8 cellular contexts compared by ENCODE assay signal in the genomic region with DNA sequence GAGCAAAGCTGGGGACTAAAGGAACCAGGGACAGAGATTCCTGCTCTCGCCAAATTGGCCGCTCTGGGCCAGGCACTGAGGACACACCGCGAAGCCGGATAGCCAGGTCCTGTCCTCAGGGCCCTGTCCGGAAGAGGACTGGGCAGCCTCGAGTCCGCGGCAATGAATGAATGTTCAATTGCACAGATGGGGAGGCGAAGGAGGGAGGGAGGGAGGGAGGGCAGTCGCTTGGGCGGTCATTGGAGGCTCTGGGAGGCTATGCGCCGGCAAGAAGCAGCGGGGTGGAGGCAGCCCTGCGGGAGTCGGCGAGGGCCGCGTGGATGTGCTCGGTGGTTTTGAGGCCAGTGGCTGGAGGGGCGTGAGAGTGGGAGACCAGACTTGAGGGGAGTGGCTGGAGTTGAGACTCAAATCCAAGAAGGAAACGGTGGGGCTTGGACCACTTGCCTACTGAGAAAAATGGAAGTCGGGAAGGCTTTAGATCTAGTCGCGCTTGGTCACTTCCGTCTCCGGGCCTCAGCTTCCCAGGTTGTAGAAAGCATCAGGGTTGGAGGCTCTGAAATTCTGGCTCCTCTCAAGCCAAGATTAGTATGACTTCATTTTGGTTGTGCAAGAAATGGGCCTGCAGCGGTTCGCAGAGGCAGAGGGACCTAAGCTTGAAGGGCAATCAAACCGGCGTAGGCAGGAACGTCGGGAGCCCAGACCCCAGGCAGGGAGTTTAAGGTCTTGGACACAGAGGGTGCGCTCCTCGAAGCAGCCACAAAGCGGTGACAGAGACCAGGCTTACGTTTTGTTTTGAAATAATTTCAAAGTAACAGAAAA. TPM values are rescaled to one million over a fixed set of nuclear protein-coding genes. Genes with fewer than 3 reads are reported as not detected.
DNase-seq lines count a peak whose midpoint lies in the region; ATAC-seq, FAIRE-seq and TF ChIP-seq lines count a peak whose summit lies in the region.

No MANE protein-coding gene starts in this region.

- TF ChIP-seq CTCF in adrenal gland (IDR thresholded peaks at IDR 0.05) (peak; percentile 36 to 86 (median 67)), heart right ventricle (IDR thresholded peaks at IDR 0.05) (peak; percentile 67 to 93 (median 79)), parathyroid adenoma (IDR thresholded peaks at IDR 0.05) (peak; percentile 51)

- peak; percentile 42 for ATAC-seq in GM21786 (IDR thresholded peaks at IDR 0.05; ENCODE audit: unreplicated experiment)
- ATAC-seq in SK-N-SH treated with all-trans-retinoic acid at 6 μM for 48 hours: peak; percentile 60
- peak; percentile 19 to 61 (median 55) for ATAC-seq in heart right ventricle

- H3K36me3 ChIP-seq in adrenal gland (replicated peaks in 1 of 2) (no peaks in the 10 kb centered on the region), heart right ventricle (no peaks in the 10 kb centered on the region), parathyroid adenoma (ENCODE audit: control insufficient read depth, insufficient read depth, low read length) (no peaks in the 10 kb centered on the region)

- peak overlapping the region; percentile 95 for H2AFZ ChIP-seq in parathyroid adenoma

- peak overlapping the region; percentile 73 to 92 (median 89) for H3K27ac ChIP-seq in adrenal gland
- peak overlapping the region; percentile 95 to 100 (median 99) for H3K27ac ChIP-seq in heart right ventricle
- peak overlapping the region; percentile 73 for H3K27ac ChIP-seq in parathyroid adenoma

- H3K4me3 ChIP-seq in adrenal gland: peak overlapping the region in 1 of 4 donors; percentile 30
- H3K4me3 ChIP-seq in heart right ventricle: peak overlapping the region; percentile 26 to 79 (median 66)
- H3K4me3 ChIP-seq in parathyroid adenoma (ENCODE audit: low read depth, low read length): peak overlapping the region; percentile 46

- H3K4me1 ChIP-seq in adrenal gland (replicated peaks in 1 of 2) (peaks cover 29 to 40% of the 10 kb centered on the region in 2 donors), heart right ventricle (peaks cover 31 to 64% (median 53%) of the 10 kb centered on the region in 9 donors), parathyroid adenoma (peaks cover 6% of the 10 kb centered on the region)

- intact Hi-C loops in adrenal gland (cut with DNase I): loop anchor here in 1 of 2 donors (5.0 kb wide), 1 partner anchor 305 kb away; no protein-coding TSS in a partner anchor
- intact Hi-C loops in heart right ventricle (cut with DNase I): loop anchor here in 9 of 10 donors (1.0 to 10.0 kb wide), 12 partner anchors 135 to 309 kb away; no protein-coding TSS in a partner anchor

- peak overlapping the region; percentile 70 for H3K4me2 ChIP-seq in parathyroid adenoma (ENCODE audit: low read length)

- TF ChIP-seq POLR2A in adrenal gland (IDR thresholded peaks at IDR 0.05): no peak

- H3K79me2 ChIP-seq in parathyroid adenoma: no peaks in the 10 kb centered on the region

- WGBS in adrenal gland, 4 donors: 39 to 46% (median 43%) methylated on average over 28 to 38 of the region's 38 CpGs
- WGBS in heart right ventricle, 2 donors: 2% methylated on average over 37 to 38 of the region's 38 CpGs

- peak; percentile 65 for DNase-seq in DMS153 treated with DMSO at 0.1 percent for 48 hours (lab: John Stamatoyannopoulos, UW; ENCODE audit: unreplicated experiment)
- DNase-seq in NAMALWA (ENCODE audit: low spot score): peak; percentile 85
- DNase-seq in adrenal gland: peak in 6 of 7 donors; percentile 51 to 90 (median 66)
- peak; percentile 72 to 77 for DNase-seq in heart right ventricle
- peak; percentile 72 for DNase-seq in urothelium cell line (ENCODE audit: low spot score)

- no peaks in the 10 kb centered on the region for H3K9me3 ChIP-seq in adrenal gland (replicated peaks in 1 of 3)
- H3K9me3 ChIP-seq in heart right ventricle: no peaks in the 10 kb centered on the region
- H3K9me3 ChIP-seq in parathyroid adenoma (ENCODE audit: control insufficient read depth, low read length): no peaks in the 10 kb centered on the region

- peak overlapping the region; percentile 58 for H3K9ac ChIP-seq in parathyroid adenoma

- H3K27me3 ChIP-seq in adrenal gland (no peaks in the 10 kb centered on the region), heart right ventricle (no peaks in the 10 kb centered on the region), parathyroid adenoma (ENCODE audit: control insufficient read depth, insufficient read depth, low read length) (no peaks in the 10 kb centered on the region)

- FAIRE-seq in urothelium cell line (lab: Jason Lieb, UNC): no peak

TF ChIP-seq in SK-N-SH treated with all-trans-retinoic acid at 6 μM for 48 hours, 23 proteins besides CTCF, POLR2A, EP300 and RAD21:
- TF ChIP-seq ISL1 (CRISPR knock-in tag; IDR thresholded peaks at IDR 0.05): no peak
- no peak for TF ChIP-seq ARNTL (CRISPR knock-in tag; IDR thresholded peaks at IDR 0.05; ENCODE audit: borderline replicate concordance, low read depth)
- TF ChIP-seq, protein P1, sequence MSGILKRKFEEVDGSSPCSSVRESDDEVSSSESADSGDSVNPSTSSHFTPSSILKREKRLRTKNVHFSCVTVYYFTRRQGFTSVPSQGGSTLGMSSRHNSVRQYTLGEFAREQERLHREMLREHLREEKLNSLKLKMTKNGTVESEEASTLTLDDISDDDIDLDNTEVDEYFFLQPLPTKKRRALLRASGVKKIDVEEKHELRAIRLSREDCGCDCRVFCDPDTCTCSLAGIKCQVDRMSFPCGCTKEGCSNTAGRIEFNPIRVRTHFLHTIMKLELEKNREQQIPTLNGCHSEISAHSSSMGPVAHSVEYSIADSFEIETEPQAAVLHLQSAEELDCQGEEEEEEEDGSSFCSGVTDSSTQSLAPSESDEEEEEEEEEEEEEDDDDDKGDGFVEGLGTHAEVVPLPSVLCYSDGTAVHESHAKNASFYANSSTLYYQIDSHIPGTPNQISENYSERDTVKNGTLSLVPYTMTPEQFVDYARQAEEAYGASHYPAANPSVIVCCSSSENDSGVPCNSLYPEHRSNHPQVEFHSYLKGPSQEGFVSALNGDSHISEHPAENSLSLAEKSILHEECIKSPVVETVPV (CRISPR knock-in tag; IDR thresholded peaks at IDR 0.05): no peak
- TF ChIP-seq ESRRG (CRISPR knock-in tag; IDR thresholded peaks at IDR 0.05): no peak
- TF ChIP-seq, protein P2, sequence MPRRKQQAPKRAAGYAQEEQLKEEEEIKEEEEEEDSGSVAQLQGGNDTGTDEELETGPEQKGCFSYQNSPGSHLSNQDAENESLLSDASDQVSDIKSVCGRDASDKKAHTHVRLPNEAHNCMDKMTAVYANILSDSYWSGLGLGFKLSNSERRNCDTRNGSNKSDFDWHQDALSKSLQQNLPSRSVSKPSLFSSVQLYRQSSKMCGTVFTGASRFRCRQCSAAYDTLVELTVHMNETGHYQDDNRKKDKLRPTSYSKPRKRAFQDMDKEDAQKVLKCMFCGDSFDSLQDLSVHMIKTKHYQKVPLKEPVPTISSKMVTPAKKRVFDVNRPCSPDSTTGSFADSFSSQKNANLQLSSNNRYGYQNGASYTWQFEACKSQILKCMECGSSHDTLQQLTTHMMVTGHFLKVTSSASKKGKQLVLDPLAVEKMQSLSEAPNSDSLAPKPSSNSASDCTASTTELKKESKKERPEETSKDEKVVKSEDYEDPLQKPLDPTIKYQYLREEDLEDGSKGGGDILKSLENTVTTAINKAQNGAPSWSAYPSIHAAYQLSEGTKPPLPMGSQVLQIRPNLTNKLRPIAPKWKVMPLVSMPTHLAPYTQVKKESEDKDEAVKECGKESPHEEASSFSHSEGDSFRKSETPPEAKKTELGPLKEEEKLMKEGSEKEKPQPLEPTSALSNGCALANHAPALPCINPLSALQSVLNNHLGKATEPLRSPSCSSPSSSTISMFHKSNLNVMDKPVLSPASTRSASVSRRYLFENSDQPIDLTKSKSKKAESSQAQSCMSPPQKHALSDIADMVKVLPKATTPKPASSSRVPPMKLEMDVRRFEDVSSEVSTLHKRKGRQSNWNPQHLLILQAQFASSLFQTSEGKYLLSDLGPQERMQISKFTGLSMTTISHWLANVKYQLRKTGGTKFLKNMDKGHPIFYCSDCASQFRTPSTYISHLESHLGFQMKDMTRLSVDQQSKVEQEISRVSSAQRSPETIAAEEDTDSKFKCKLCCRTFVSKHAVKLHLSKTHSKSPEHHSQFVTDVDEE (CRISPR knock-in tag; IDR thresholded peaks at IDR 0.05): no peak
- no peak for TF ChIP-seq PPARA (CRISPR knock-in tag; IDR thresholded peaks at IDR 0.05; ENCODE audit: borderline replicate concordance)

RNA-seq across cellular contexts. Expression of a gene that starts 21.1 kb away (rescaled TPM):
- total RNA-seq in adrenal gland (100 to 1,000 TPM; 101 to 191 (median 149) TPM), heart right ventricle (100 to 1,000 TPM in 1 of 10 donors, 10 to 100 TPM in 9; 40.9 to 106 (median 62.8) TPM)
- polyA plus RNA-seq in adrenal gland (100 to 1,000 TPM in 2 of 3 donors, 10 to 100 TPM in 1; 41.2 to 370 (median 130) TPM), heart right ventricle (100 to 1,000 TPM in 1 of 2 donors, 10 to 100 TPM in 1; 71.2 to 169 TPM)
